ENCODE assay signal across 14 cellular contexts in genomic region chr2:236656721-236657120, GRCh38.
A peak's percentile ranks its signal among the peaks of the same experiment; 100 is the strongest.
DNase-seq lines count a peak whose midpoint lies in the region; ATAC-seq and TF ChIP-seq lines count a peak whose summit lies in the region.
"Had no signal": no experiment of that assay in that cellular context is flagged by ENCODE, and none has a peak within 500 bp of the region (broad histone marks: within the 10 kb centered on the region; RNA-seq: fewer than 3 reads in every experiment).

No MANE protein-coding gene starts in this region.

- H3K27ac ChIP-seq in right atrium auricular region (no peak overlapping the region), lung (ENCODE audit: low read depth in 1 of 2, low read length in 1 of 2) (no peak overlapping the region), vagina (no peak overlapping the region)

- H3K36me3 ChIP-seq in right atrium auricular region, result no peaks in the 10 kb centered on the region
- H3K36me3 ChIP-seq in lung (ENCODE audit: control insufficient read depth in 2 of 2, insufficient read depth in 2 of 2, low read length in 2 of 2), result no peaks in the 10 kb centered on the region
- H3K36me3 ChIP-seq in vagina, result no peaks in the 10 kb centered on the region

- WGBS in lung, 2 donors, result 91 to 99% methylated on average over 2 of the region's 2 CpGs

- TF ChIP-seq CTCF in right atrium auricular region (IDR thresholded peaks at IDR 0.05) (no peak), lung (IDR thresholded peaks at IDR 0.05; ENCODE audit: control extremely low read depth, extremely low read depth) (no peak), vagina (IDR thresholded peaks at IDR 0.05) (no peak)

- H3K9me3 ChIP-seq in right atrium auricular region (no peaks in the 10 kb centered on the region), lung (ENCODE audit: control insufficient read depth in 2 of 2, insufficient read depth in 1 of 2, low read length in 1 of 2) (no peaks in the 10 kb centered on the region), vagina (no peaks in the 10 kb centered on the region)

- peak; percentile 36 for DNase-seq in right atrium auricular region (ENCODE audit: low spot score)
- no peak for DNase-seq in Right ventricle myocardium superior
- peak; percentile 17 for DNase-seq in lung (ENCODE audit: low spot score)
- DNase-seq in posterior vena cava (ENCODE audit: low spot score), result peak; percentile 55
- DNase-seq in vagina (ENCODE audit: extremely low spot score in 2 of 2), result peak; percentile 77 to 79
- DNase-seq in NCI-H2107 treated with DMSO at 0.1 percent for 48 hours (lab: John Stamatoyannopoulos, UW; ENCODE audit: unreplicated experiment), result no peak
- DNase-seq in activated CD4-positive, alpha-beta T cell treated with anti-CD3 and anti-CD28 coated beads, Interleukin-2, amount 50 U/mL, for 4 hours, result no peak
- DNase-seq: C1 segment of cervical spinal cord; Calu3; CD4-positive, alpha-beta T cell; DMS 273 treated with DMSO at 0.1 percent for 48 hours; H7 had no signal

- no peak for ATAC-seq in Right ventricle myocardium superior (ENCODE audit: poor library complexity)
- ATAC-seq in lung (ENCODE audit: insufficient read depth, low FRiP score), result no peak
- no peak for ATAC-seq in GM19397 (IDR thresholded peaks at IDR 0.05; ENCODE audit: unreplicated experiment)
- ATAC-seq: GM23338 had no signal

- intact Hi-C loops in Right ventricle myocardium superior (cut with DNase I) (no loop called here), posterior vena cava (cut with DNase I) (no loop called here), vagina (cut with DNase I) (no loop called here)

- H3K27me3 ChIP-seq in right atrium auricular region (no peaks in the 10 kb centered on the region), lung (ENCODE audit: control insufficient read depth, insufficient read depth) (no peaks in the 10 kb centered on the region), vagina (no peaks in the 10 kb centered on the region)

- H3K4me1 ChIP-seq in right atrium auricular region (peaks cover 0 to 16% of the 10 kb centered on the region in 2 donors), lung (ENCODE audit: control insufficient read depth in 2 of 2, insufficient read depth in 2 of 2, low read length in 2 of 2) (peaks cover 0 to 13% of the 10 kb centered on the region in 2 donors), vagina (peaks cover 34% of the 10 kb centered on the region)

- H3K4me3 ChIP-seq in right atrium auricular region, result no peak overlapping the region
- H3K4me3 ChIP-seq in lung, result no peak overlapping the region
- no peak overlapping the region for H3K4me3 ChIP-seq in vagina
- H3K4me3 ChIP-seq: GM23338 had no signal

- TF ChIP-seq POLR2A in vagina (IDR thresholded peaks at IDR 0.05), result no peak

Comparison
In these comparisons a context has a peak if more than half of its experiments do, and no peak if none do; other contexts are left out.
1. DNase-seq: peak in right atrium auricular region (single experiment), lung (single experiment), posterior vena cava (single experiment) and vagina (2 of 2); none in Right ventricle myocardium superior (single experiment), NCI-H2107 treated with DMSO at 0.1 percent for 48 hours (single experiment) and activated CD4-positive, alpha-beta T cell treated with anti-CD3 and anti-CD28 coated beads, Interleukin-2, amount 50 U/mL, for 4 hours (0 of 2).